In the genomic region with DNA sequence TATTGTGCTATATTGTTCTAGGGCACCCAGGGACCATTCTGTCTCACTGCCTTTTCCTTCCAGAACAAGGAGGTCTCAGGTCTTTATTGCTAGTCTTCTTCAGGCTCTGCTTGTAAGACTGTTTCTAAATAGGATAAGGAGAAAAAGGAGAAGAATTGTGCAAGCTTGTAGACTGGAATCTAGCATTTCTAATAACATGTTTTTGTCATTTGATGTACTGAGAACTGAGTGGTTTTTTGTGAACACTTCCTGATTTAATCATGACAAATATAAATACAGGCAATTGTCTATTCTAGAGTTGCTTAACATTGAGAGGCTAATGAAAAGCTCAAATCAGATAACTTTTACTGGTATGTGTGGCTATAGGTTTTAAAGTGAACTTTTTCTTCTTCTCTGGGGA, we compare ENCODE assay signal across 22 cellular contexts.
DNase-seq lines count a peak whose midpoint lies in the region; ATAC-seq, FAIRE-seq and TF ChIP-seq lines count a peak whose summit lies in the region.
"Had no signal": no experiment of that assay in that cellular context is flagged by ENCODE, and none has a peak within 500 bp of the region (broad histone marks: within the 10 kb centered on the region; RNA-seq: fewer than 3 reads in every experiment).

No MANE protein-coding gene starts in this region.

- ATAC-seq in Panc1, result no peak
- peak; percentile 54 for ATAC-seq in sciatic nerve
- ATAC-seq: activated CD8-positive, alpha-beta memory T cell treated with anti-CD3 and anti-CD28 coated beads, Interleukin-2, amount 10 ng/mL, durations not matched to agents 7 days and 5 days; K562; stimulated activated naive CD8-positive, alpha-beta T cell treated with anti-CD3 and anti-CD28 coated beads, Interleukin-15, amount 100 ng/mL, for 72 hours had no signal

- no peaks in the 10 kb centered on the region for H3K27me3 ChIP-seq in Panc1 (ENCODE audit: control insufficient read depth, insufficient read depth, low read length)

- TF ChIP-seq CTCF in Panc1 (IDR thresholded peaks at IDR 0.05) (no peak), fibroblast of mammary gland (conservative IDR thresholded peaks at IDR 0.05; ENCODE audit: control insufficient read depth, insufficient read depth, low read depth, low read length) (no peak), foreskin fibroblast (IDR thresholded peaks at IDR 0.05; ENCODE audit: low read depth, low read length) (no peak)

- in situ Hi-C loops in Panc1 (cut with HindIII; ENCODE audit: low pct_unique_long_range_greater_than_20kb, low sequenced_read_pairs), result no loop called here

- H3K4me1 ChIP-seq in Panc1 (ENCODE audit: control insufficient read depth, insufficient read depth, low read length), result no peaks in the 10 kb centered on the region

- DNase-seq in CD1c-positive myeloid dendritic cell (ENCODE audit: extremely low spot score) (peak; percentile 54), Panc1 (ENCODE audit: low read depth, low spot score) (no peak), fibroblast of mammary gland (ENCODE audit: low read depth) (peak; percentile 33), sciatic nerve (ENCODE audit: low spot score) (no peak), foreskin fibroblast (no peak), HTR-8/SVneo (ENCODE audit: insufficient read length, low spot score) (no peak), HT-29 (ENCODE audit: low spot score) (no peak)
- no peak for DNase-seq in activated CD4-positive, CD25-positive, alpha-beta regulatory T cell treated with anti-CD3 and anti-CD28 coated beads, Interleukin-2, amount 50 U/mL, for 72 hours
- DNase-seq: activated CD8-positive, alpha-beta memory T cell treated with anti-CD3 and anti-CD28 coated beads, Interleukin-2, amount 10 ng/mL, durations not matched to agents 7 days and 5 days; activated effector memory CD4-positive, alpha-beta T cell treated with Interleukin-2 at 50 U/mL for 16 hours; anterior cingulate cortex; GDM1; NCI-H1048; NCI-H2081; NCI-H510A; SHP77 treated with DMSO at 0.1 percent for 48 hours; stimulated activated naive CD8-positive, alpha-beta T cell treated with anti-CD3 and anti-CD28 coated beads, Interleukin-15, amount 100 ng/mL, for 72 hours had no signal

- no peak overlapping the region for H3K27ac ChIP-seq in Panc1 (ENCODE audit: low read length)

- CTCF ChIA-PET in Panc1 (lab: Charles Lee), result interaction anchor here (0.7 kb wide), 1 partner anchor 122 kb away, joined by 5 read pairs; no protein-coding TSS in a partner anchor

- BruUV-seq in Panc1 (replicated peaks; lab: Mats Ljungman, UMichigan), result TSS peak; percentile 45

- intact Hi-C loops in Panc1 (cut with micrococcal nuclease; ENCODE audit: unreplicated experiment) (no loop called here), sciatic nerve (cut with DNase I) (no loop called here)

- POLR2A ChIA-PET in Panc1 (lab: Charles Lee), result no interaction called here

- no peak for FAIRE-seq in HTR-8/SVneo (lab: Jason Lieb, UNC)
- FAIRE-seq: colon, GM12891, H54, K562, keratinocyte had no signal

- no peaks in the 10 kb centered on the region; the same call in none of the 2 replicates for H3K36me3 ChIP-seq in Panc1 (ENCODE audit: control insufficient read depth, insufficient read depth, low read length)

- H3K4me3 ChIP-seq in Panc1 (ENCODE audit: low read depth in 2 of 2, low read length in 2 of 2) (no peak overlapping the region), fibroblast of mammary gland (ENCODE audit: control insufficient read depth, low read depth, low read length) (no peak overlapping the region), foreskin fibroblast (ENCODE audit: low read depth in 1 of 2, low read length in 2 of 2) (no peak overlapping the region)
- H3K4me3 ChIP-seq: K562 had no signal

- H3K9me3 ChIP-seq in Panc1 (ENCODE audit: control insufficient read depth, insufficient read depth, low read depth, low read length), result no peaks in the 10 kb centered on the region

Comparison
In these comparisons a context has a peak if more than half of its experiments do, and no peak if none do; other contexts are left out.
1. DNase-seq: peak in CD1c-positive myeloid dendritic cell (single experiment) and fibroblast of mammary gland (single experiment); none in Panc1 (single experiment), sciatic nerve (single experiment), foreskin fibroblast (0 of 2), HTR-8/SVneo (single experiment), activated CD4-positive, CD25-positive, alpha-beta regulatory T cell treated with anti-CD3 and anti-CD28 coated beads, Interleukin-2, amount 50 U/mL, for 72 hours (single experiment) and HT-29 (single experiment).